ENCODE assay signal across 8 cellular contexts in genomic region chr17:55348749-55349354, GRCh38.
DNase-seq lines count a peak whose midpoint lies in the region; ATAC-seq and TF ChIP-seq lines count a peak whose summit lies in the region.

No MANE protein-coding gene starts in this region.

- peaks cover 1% of the 10 kb centered on the region for H3K27me3 ChIP-seq in CD4-positive, CD25-positive, alpha-beta regulatory T cell (ENCODE audit: control insufficient read depth, insufficient read depth, low read length)

- peaks cover 23% of the 10 kb centered on the region for H3K4me1 ChIP-seq in CD4-positive, CD25-positive, alpha-beta regulatory T cell (ENCODE audit: control insufficient read depth, insufficient read depth, low read length, poor library complexity, severe bottlenecking)

- peak overlapping the region in 1 of 4 donors; percentile 39 for H3K4me3 Mint-ChIP-seq in CD4-positive, CD25-positive, alpha-beta regulatory T cell
- peak overlapping the region; percentile 67 for H3K4me3 Mint-ChIP-seq in T-helper 17 cell
- H3K4me3 Mint-ChIP-seq in brain: no peak overlapping the region

- no peaks in the 10 kb centered on the region for H3K36me3 Mint-ChIP-seq in CD4-positive, CD25-positive, alpha-beta regulatory T cell
- H3K36me3 Mint-ChIP-seq in T-helper 17 cell (ENCODE audit: low read depth): peaks cover 3% of the 10 kb centered on the region
- H3K36me3 Mint-ChIP-seq in brain: no peaks in the 10 kb centered on the region

- no peaks in the 10 kb centered on the region for H3K27me3 Mint-ChIP-seq in CD4-positive, CD25-positive, alpha-beta regulatory T cell
- H3K27me3 Mint-ChIP-seq in T-helper 17 cell (no peaks in the 10 kb centered on the region), brain (peaks cover 6% of the 10 kb centered on the region)

- peak; percentile 89 to 91 for TF ChIP-seq CTCF in brain (conservative IDR thresholded peaks at IDR 0.05)

- H3K4me1 Mint-ChIP-seq in CD4-positive, CD25-positive, alpha-beta regulatory T cell: peaks cover 13 to 31% (median 21%) of the 10 kb centered on the region in 4 donors
- H3K4me1 Mint-ChIP-seq in T-helper 17 cell: peaks cover 30% of the 10 kb centered on the region
- H3K4me1 Mint-ChIP-seq in brain: peaks cover 7% of the 10 kb centered on the region

- peak overlapping the region in 1 of 3 donors; percentile 48 for H3K27ac Mint-ChIP-seq in CD4-positive, CD25-positive, alpha-beta regulatory T cell
- H3K27ac Mint-ChIP-seq in T-helper 17 cell: peak overlapping the region; percentile 80
- no peak overlapping the region for H3K27ac Mint-ChIP-seq in brain

- no peak for ATAC-seq in CD4-positive, CD25-positive, alpha-beta regulatory T cell (ENCODE audit: low read depth in 2 of 2)
- ATAC-seq in GM21717 (IDR thresholded peaks at IDR 0.05; ENCODE audit: unreplicated experiment) (peak; percentile 56), T-helper 17 cell (peak; percentile 71)

- peaks cover 0 to 3% (median 0%) of the 10 kb centered on the region in 7 donors for H3K9me3 Mint-ChIP-seq in CD4-positive, CD25-positive, alpha-beta regulatory T cell
- H3K9me3 Mint-ChIP-seq in brain: peaks cover 3 to 21% (median 5%) of the 10 kb centered on the region in 5 experiments

- H3K9me3 ChIP-seq in CD4-positive, CD25-positive, alpha-beta regulatory T cell (ENCODE audit: control insufficient read depth in 2 of 2, low read length in 2 of 2): no peaks in the 10 kb centered on the region
- no peaks in the 10 kb centered on the region for H3K9me3 ChIP-seq in T-helper 17 cell (ENCODE audit: control insufficient read depth, low read length, poor library complexity, severe bottlenecking)

- H3K4me3 ChIP-seq in CD4-positive, CD25-positive, alpha-beta regulatory T cell (ENCODE audit: low read depth, low read length): no peak overlapping the region

- peak in 2 of 3 donors; percentile 18 to 66 for DNase-seq in CD4-positive, CD25-positive, alpha-beta regulatory T cell
- DNase-seq in NCI-H1417 treated with DMSO at 0.1 percent for 48 hours (lab: John Stamatoyannopoulos, UW) (peak; percentile 1), T-helper 17 cell (peak; percentile 7 to 20 (median 14)), inferior parietal cortex (ENCODE audit: extremely low spot score) (peak; percentile 76), NCI-H226 (no peak)
- DNase-seq in stimulated activated CD4-positive, alpha-beta T cell treated with anti-CD3 and anti-CD28 coated beads, Interleukin-1b, Interleukin-23, amount 100 ng/mL, for 24 hours (ENCODE audit: low read depth in 4 of 4, low spot score in 1 of 4): peak; percentile 11 to 17 (median 14)

- no peak overlapping the region for H3K27ac ChIP-seq in CD4-positive, CD25-positive, alpha-beta regulatory T cell (ENCODE audit: insufficient read depth, low read length, poor library complexity, severe bottlenecking)

- no peaks in the 10 kb centered on the region for H3K36me3 ChIP-seq in CD4-positive, CD25-positive, alpha-beta regulatory T cell (ENCODE audit: control insufficient read depth, insufficient read depth, low read length)

Comparison
In these comparisons a context has a peak if more than half of its experiments do, and no peak if none do; other contexts are left out.
1. ATAC-seq: peak in GM21717 (single experiment) and T-helper 17 cell (single experiment); none in CD4-positive, CD25-positive, alpha-beta regulatory T cell (0 of 2).